Comparison of ENCODE assay signal across 9 cellular contexts in the genomic region with DNA sequence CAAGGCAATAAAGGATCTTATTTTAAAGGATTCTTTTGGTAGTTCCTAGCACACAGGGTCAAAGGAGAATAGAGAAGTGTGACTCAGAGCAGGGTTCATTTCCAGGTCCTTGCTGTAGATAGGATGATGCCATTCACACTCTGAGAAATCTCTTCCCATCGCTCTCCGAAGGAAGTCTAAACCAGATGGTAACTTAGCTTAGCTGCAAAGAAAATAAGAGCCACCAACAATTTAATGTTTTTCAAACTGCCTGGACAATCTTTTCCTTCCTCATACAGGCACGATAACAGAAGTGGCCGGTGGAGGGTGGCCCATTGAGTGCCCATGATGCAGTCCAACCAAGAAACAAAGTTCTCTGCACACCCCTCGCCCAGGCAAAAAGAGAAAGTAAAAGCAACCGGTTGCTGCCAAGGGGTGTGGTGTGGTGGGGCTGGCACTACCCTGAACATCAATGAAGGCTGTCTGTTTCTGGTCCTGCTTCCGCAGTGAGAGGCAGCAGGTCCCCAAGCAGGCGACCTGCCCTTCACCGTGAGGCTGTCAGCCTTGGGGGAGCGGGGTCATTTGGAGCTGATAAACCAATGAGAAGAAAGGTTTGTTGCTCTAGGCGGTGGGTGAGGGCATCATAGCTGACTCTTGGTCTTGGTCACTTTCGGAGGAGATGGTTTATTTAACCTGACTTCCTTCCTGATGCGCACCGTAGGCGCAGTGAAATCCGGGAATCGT. TPM values are rescaled to one million over a fixed set of nuclear protein-coding genes. Genes with fewer than 3 reads are reported as not detected.
DNase-seq lines count a peak whose midpoint lies in the region; ATAC-seq, FAIRE-seq and TF ChIP-seq lines count a peak whose summit lies in the region.
"Had no signal": no experiment of that assay in that cellular context is flagged by ENCODE, and none has a peak within 500 bp of the region (broad histone marks: within the 10 kb centered on the region; RNA-seq: fewer than 3 reads in every experiment).

No MANE protein-coding gene starts in this region.

- H3K4me3 ChIP-seq in ascending aorta (peak overlapping the region; percentile 54 to 71), lower leg skin (ENCODE audit: low read depth, poor library complexity, severe bottlenecking) (peak overlapping the region; percentile 53)

- TF ChIP-seq POLR2A in Raji (IDR thresholded peaks at IDR 0.05; ENCODE audit: insufficient read depth, low read depth, low read length) (peak; percentile 52; the same call in 1 of the 2 replicates), lower leg skin (IDR thresholded peaks at IDR 0.05) (no peak)

- H3K27me3 ChIP-seq in ascending aorta = no peaks in the 10 kb centered on the region

- TF ChIP-seq CTCF in ascending aorta (IDR thresholded peaks at IDR 0.05) (no peak), lower leg skin (IDR thresholded peaks at IDR 0.05) (no peak)

- no peaks in the 10 kb centered on the region for H3K9me3 ChIP-seq in ascending aorta

- peak overlapping the region; percentile 18 to 52 for H3K27ac ChIP-seq in ascending aorta
- H3K27ac ChIP-seq: cardiac muscle cell had no signal

- H3K4me1 ChIP-seq in ascending aorta = no peaks in the 10 kb centered on the region

- DNase-seq in GM18507 (ENCODE audit: extremely low spot score, insufficient read length, low read depth) = no peak
- no peak for DNase-seq in ascending aorta (ENCODE audit: low spot score in 2 of 2)
- DNase-seq in lower leg skin (ENCODE audit: low spot score in 2 of 2) = no peak
- peak; percentile 26 to 43 for DNase-seq in stimulated activated CD8-positive, alpha-beta memory T cell treated with anti-CD3 and anti-CD28 coated beads, Interleukin-15, amount 100 ng/mL, for 4 hours (ENCODE audit: low read depth in 2 of 2)
- no peak for DNase-seq in dedifferentiated amniotic fluid mesenchymal stem cell (ENCODE audit: extremely low spot score)
- no peak for DNase-seq in NCI-H1930 (lab: John Stamatoyannopoulos, UW)

- H3K36me3 ChIP-seq in ascending aorta = no peaks in the 10 kb centered on the region
- H3K36me3 ChIP-seq: cardiac muscle cell had no signal

- intact Hi-C loops in ascending aorta (cut with DNase I) (no loop called here), lower leg skin (cut with DNase I; ENCODE audit: low total_unique reads) (no loop called here)

- WGBS in lower leg skin, 2 donors = 9 to 22% methylated on average over 15 to 17 of the region's 17 CpGs

- ATAC-seq in HG02840 (IDR thresholded peaks at IDR 0.05; ENCODE audit: low FRiP score, unreplicated experiment) = peak; percentile 23

- FAIRE-seq in GM18507 (lab: Jason Lieb, UNC) = peak; percentile 85

RNA-seq across cellular contexts. Expression of a gene that starts 1.0 kb away (rescaled TPM):
- 0.11 TPM for total RNA-seq in ascending aorta
- total RNA-seq in lower leg skin = 10 to 100 TPM in 2 of 4 donors, 1 to 10 TPM in 2; 5.5 to 23.7 (median 13.0) TPM

Comparison
In these comparisons a context has a peak if more than half of its experiments do, and no peak if none do; other contexts are left out.
1. DNase-seq: peak in stimulated activated CD8-positive, alpha-beta memory T cell treated with anti-CD3 and anti-CD28 coated beads, Interleukin-15, amount 100 ng/mL, for 4 hours (2 of 2); none in GM18507 (single experiment), ascending aorta (0 of 2), lower leg skin (0 of 2), dedifferentiated amniotic fluid mesenchymal stem cell (single experiment) and NCI-H1930 (0 of 2).